Comparison of ENCODE assay signal across 8 cellular contexts in the genomic region with DNA sequence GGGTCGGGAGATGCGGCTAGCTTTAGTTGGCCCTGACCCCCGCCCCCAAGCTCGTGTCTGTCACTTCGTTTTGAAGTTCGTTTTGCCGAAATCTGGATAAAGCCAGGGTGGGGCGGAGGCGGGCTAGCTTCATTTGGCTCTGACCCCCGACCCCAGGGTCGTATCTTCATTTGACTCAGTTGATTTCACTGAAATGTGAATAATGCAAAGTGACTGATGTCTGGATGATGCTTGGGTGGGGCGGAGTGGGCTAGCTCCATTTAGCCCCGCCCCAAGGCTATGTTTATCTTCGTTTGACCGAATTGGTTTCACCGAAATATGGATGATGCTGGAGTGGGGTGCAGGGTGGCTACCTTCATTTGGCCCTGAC. TPM values are rescaled to one million over a fixed set of nuclear protein-coding genes. Genes with fewer than 3 reads are reported as not detected.
DNase-seq lines count a peak whose midpoint lies in the region; ATAC-seq and TF ChIP-seq lines count a peak whose summit lies in the region.

No MANE protein-coding gene starts in this region.

- H3K4me1 ChIP-seq in HAP-1: peaks cover 15% of the 10 kb centered on the region
- H3K4me1 ChIP-seq in PC-9 (replicated peaks; ENCODE audit: insufficient read depth): peaks cover 18% of the 10 kb centered on the region
- H3K4me1 ChIP-seq in adrenal gland (replicated peaks in 1 of 2): peaks cover 9 to 35% of the 10 kb centered on the region in 2 donors
- no peaks in the 10 kb centered on the region for H3K4me1 ChIP-seq in iPS-18a (ENCODE audit: control insufficient read depth, low read depth, low read length)

- intact Hi-C loops in PC-9 (cut with micrococcal nuclease; ENCODE audit: unreplicated experiment): loop anchor here (2.0 kb wide), 1 partner anchor 72 kb away; no protein-coding TSS in a partner anchor
- intact Hi-C loops in adrenal gland (cut with DNase I): no loop called here

- peaks cover 42% of the 10 kb centered on the region for H4K20me1 ChIP-seq in PC-9 (ENCODE audit: insufficient read depth)

- POLR2A ChIA-PET in PC-9 (lab: Charles Lee; ENCODE audit: unreplicated experiment): interaction anchor here (0.6 kb wide), 1 partner anchor 16 kb away, joined by 3 read pairs; no protein-coding TSS in a partner anchor

- CTCF ChIA-PET in PC-9 (lab: Charles Lee): no interaction called here

- H2AFZ ChIP-seq in PC-9: peak overlapping the region; percentile 100; the same call in 1 of the 2 replicates

- peaks cover 26% of the 10 kb centered on the region for H3F3A ChIP-seq in PC-9 (ENCODE audit: insufficient read depth, low read depth)

- TF ChIP-seq CTCF in PC-9 (conservative IDR thresholded peaks at IDR 0.05) (no peak), adrenal gland (IDR thresholded peaks at IDR 0.05) (no peak)

- peaks cover 48% of the 10 kb centered on the region for H3K79me2 ChIP-seq in PC-9 (ENCODE audit: low read depth)

- in situ Hi-C loops in HAP-1 (cut with MboI; ENCODE audit: low sequenced_read_pairs): no loop called here

- 0 to 2% (median 0%) methylated on average over 15 to 16 of the region's 16 CpGs for WGBS in adrenal gland, 4 donors

- peak overlapping the region; percentile 97 for H3K4me3 ChIP-seq in HAP-1
- H3K4me3 ChIP-seq in PC-9: peak overlapping the region; percentile 98
- peak overlapping the region; percentile 57 to 97 (median 86) for H3K4me3 ChIP-seq in adrenal gland
- H3K4me3 ChIP-seq in iPS-18a (ENCODE audit: low read length): peak overlapping the region; percentile 94

- H3K27ac ChIP-seq in PC-9 (peak overlapping the region; percentile 87), adrenal gland (peak overlapping the region; percentile 84 to 97 (median 97)), iPS-18a (ENCODE audit: low read length) (peak overlapping the region; percentile 71)

- no TSS peak for BruUV-seq in PC-9 (replicated peaks; lab: Mats Ljungman, UMichigan)

- TF ChIP-seq POLR2A in adrenal gland (IDR thresholded peaks at IDR 0.05): no peak

- H3K36me3 ChIP-seq in HAP-1 (replicated peaks) (peaks cover 40% of the 10 kb centered on the region), PC-9 (ENCODE audit: low read depth) (peaks cover 42% of the 10 kb centered on the region), adrenal gland (replicated peaks in 1 of 2) (peaks cover 0 to 32% of the 10 kb centered on the region in 2 donors), iPS-18a (ENCODE audit: control insufficient read depth, low read depth, low read length) (peaks cover 34% of the 10 kb centered on the region)

- DNase-seq in Daoy (ENCODE audit: low read depth): peak; percentile 33
- DNase-seq in HAP-1 (ENCODE audit: low spot score in 2 of 2): peak in 1 of 2 experiments; percentile 55
- DNase-seq in PC-9: no peak
- DNase-seq in adrenal gland: peak in 6 of 7 donors; percentile 26 to 69 (median 49)
- peak; percentile 63 for DNase-seq in stimulated activated CD4-positive, alpha-beta T cell treated with anti-CD3 and anti-CD28 coated beads, Interleukin-15, amount 100 ng/mL, for 24 hours

- H3K27me3 ChIP-seq in HAP-1 (ENCODE audit: low read depth) (no peaks in the 10 kb centered on the region), PC-9 (ENCODE audit: insufficient read depth, low read depth) (no peaks in the 10 kb centered on the region), adrenal gland (no peaks in the 10 kb centered on the region), iPS-18a (ENCODE audit: control insufficient read depth, insufficient read depth, low read length) (no peaks in the 10 kb centered on the region)

- H3K9me2 ChIP-seq in PC-9 (ENCODE audit: insufficient read depth): no peaks in the 10 kb centered on the region

- H3K9ac ChIP-seq in iPS-18a (ENCODE audit: low read length): peak overlapping the region; percentile 96

- peak overlapping the region; percentile 91 for H3K4me2 ChIP-seq in PC-9

- ATAC-seq in HG03139 (IDR thresholded peaks at IDR 0.05; ENCODE audit: unreplicated experiment) (no peak), HG03095 (IDR thresholded peaks at IDR 0.05; ENCODE audit: unreplicated experiment) (no peak)

- H3K9me3 ChIP-seq in HAP-1: no peaks in the 10 kb centered on the region
- H3K9me3 ChIP-seq in PC-9 (ENCODE audit: insufficient read depth, low read depth): no peaks in the 10 kb centered on the region
- no peaks in the 10 kb centered on the region for H3K9me3 ChIP-seq in adrenal gland (replicated peaks in 1 of 3)
- H3K9me3 ChIP-seq in iPS-18a (ENCODE audit: control insufficient read depth, low read depth, low read length): no peaks in the 10 kb centered on the region

RNA-seq across cellular contexts. Expression of a gene that starts 0.7 kb away (rescaled TPM):
- total RNA-seq in Daoy (2014; rRNA removed; shearing (Covaris generic)): 103 and 121 TPM in 2 replicates
- total RNA-seq in PC-9 (2021) (98.2 and 128 TPM in 2 replicates), adrenal gland (100 to 1,000 TPM in 3 of 8 donors, 10 to 100 TPM in 5; 68.6 to 221 (median 89.4) TPM)
- 100 to 1,000 TPM in 1 of 3 donors, 10 to 100 TPM in 2; 52.1 to 233 (median 57.2) TPM for polyA plus RNA-seq in adrenal gland

Comparison
In these comparisons a context has a peak if more than half of its experiments do, and no peak if none do; other contexts are left out.
1. DNase-seq: peak in Daoy (single experiment), adrenal gland (6 of 7) and stimulated activated CD4-positive, alpha-beta T cell treated with anti-CD3 and anti-CD28 coated beads, Interleukin-15, amount 100 ng/mL, for 24 hours (single experiment); none in PC-9 (0 of 2).
2. Peak in every context shown above with its lines, with median percentiles within 50 percentile points of each other: H3K4me3 ChIP-seq and H3K27ac ChIP-seq.